ENCODE assay signal across 8 cellular contexts in genomic region chr1:174158767-174159252, GRCh38. TPM values are rescaled to one million over a fixed set of nuclear protein-coding genes. Genes with fewer than 3 reads are reported as not detected.
DNase-seq lines count a peak whose midpoint lies in the region; ATAC-seq and TF ChIP-seq lines count a peak whose summit lies in the region.

No MANE protein-coding gene starts in this region.

- no peaks in the 10 kb centered on the region for H3K27me3 Mint-ChIP-seq in Caco-2 (ENCODE audit: insufficient read depth, unreplicated experiment)

- H3K4me1 ChIP-seq in Caco-2 (peaks cover 8% of the 10 kb centered on the region; the same call in 1 of the 2 replicates), skeletal muscle satellite cell (ENCODE audit: control insufficient read depth, insufficient read depth, low read length) (peaks cover 6% of the 10 kb centered on the region)

- no TSS peak for BruUV-seq in Caco-2 (replicated peaks; lab: Mats Ljungman, UMichigan)

- CTCF ChIA-PET in Caco-2 (lab: Charles Lee) = interaction anchor here (0.5 to 1.0 kb wide), 3 partner anchors 59 to 184 kb away, joined by 3 to 10 read pairs (median 4); no protein-coding TSS in a partner anchor

- intact Hi-C loops in Caco-2 (cut with micrococcal nuclease; ENCODE audit: unreplicated experiment) = loop anchor here (1.0 to 5.0 kb wide), 5 partner anchors 44 to 292 kb away; partner anchors contain the start of genes GAS5 and ZBTB37

- POLR2A ChIA-PET in Caco-2 (lab: Charles Lee) = interaction anchor here (0.6 kb wide), 2 partner anchors 16 to 685 kb away, joined by 3 to 5 read pairs; no protein-coding TSS in a partner anchor

- H3K36me3 Mint-ChIP-seq in Caco-2 (ENCODE audit: insufficient read depth, unreplicated experiment) = no peaks in the 10 kb centered on the region

- DNase-seq in Caco-2 = no peak
- DNase-seq in glomerular endothelial cell (ENCODE audit: extremely low read depth, low read depth, low spot score) = peak; percentile 5
- no peak for DNase-seq in glomerular visceral epithelial cell (ENCODE audit: extremely low spot score)
- DNase-seq in NCI-H446 treated with DMSO at 0.1 percent for 48 hours (lab: John Stamatoyannopoulos, UW) = no peak

- H3K27ac Mint-ChIP-seq in Caco-2 (ENCODE audit: unreplicated experiment) = peak overlapping the region; percentile 50

- H3K36me3 ChIP-seq in Caco-2 (ENCODE audit: control insufficient read depth, insufficient read depth, low read length) = no peaks in the 10 kb centered on the region
- H3K36me3 ChIP-seq in skeletal muscle satellite cell (ENCODE audit: insufficient read depth, low read length) = no peaks in the 10 kb centered on the region

- no peaks in the 10 kb centered on the region for H3K9me3 Mint-ChIP-seq in Caco-2 (ENCODE audit: unreplicated experiment)

- peak overlapping the region; percentile 87 for H3K4me3 Mint-ChIP-seq in Caco-2 (ENCODE audit: unreplicated experiment)

- peak overlapping the region; percentile 98 for H3K4me3 ChIP-seq in Caco-2 (ENCODE audit: low read depth, low read length)
- peak overlapping the region; percentile 100 for H3K4me3 ChIP-seq in skeletal muscle satellite cell (ENCODE audit: low read length)

- peak overlapping the region; percentile 81 for H3K9ac ChIP-seq in skeletal muscle satellite cell (ENCODE audit: low read depth, low read length)

- peak overlapping the region; percentile 90 for H3K27ac ChIP-seq in VCaP

- peak; percentile 13 for ATAC-seq in HG02870 (IDR thresholded peaks at IDR 0.05; ENCODE audit: unreplicated experiment)
- ATAC-seq in HG03432 (IDR thresholded peaks at IDR 0.05; ENCODE audit: unreplicated experiment) = no peak

- H3K27me3 ChIP-seq in Caco-2 (replicated peaks; ENCODE audit: control insufficient read depth, insufficient read depth, low read length) = no peaks in the 10 kb centered on the region
- H3K27me3 ChIP-seq in skeletal muscle satellite cell (ENCODE audit: control insufficient read depth, insufficient read depth, low read length) = no peaks in the 10 kb centered on the region

- peak overlapping the region; percentile 90 for H3K4me2 ChIP-seq in skeletal muscle satellite cell (ENCODE audit: low read length)

- peaks cover 14% of the 10 kb centered on the region for H3K4me1 Mint-ChIP-seq in Caco-2 (ENCODE audit: low read depth, unreplicated experiment)

- H3K9me3 ChIP-seq in Caco-2 (no peaks in the 10 kb centered on the region), skeletal muscle satellite cell (replicated peaks; ENCODE audit: low read length) (no peaks in the 10 kb centered on the region)

- TF ChIP-seq CTCF in Caco-2 (IDR thresholded peaks at IDR 0.05; ENCODE audit: insufficient read depth in 1 of 2, low read depth in 1 of 2, low read length in 1 of 2, severe bottlenecking in 1 of 2, unreplicated experiment in 1 of 2) = no peak
- TF ChIP-seq CTCF in VCaP (conservative IDR thresholded peaks at IDR 0.05) = no peak

RNA-seq across cellular contexts. Expression of gene RABGAP1L, which starts 0.5 kb away (rescaled TPM):
- total RNA-seq in Caco-2 (2022) = 20.3 and 20.4 TPM in 2 replicates
- total RNA-seq in glomerular endothelial cell = 26.6 and 29.5 TPM in 2 replicates
- total RNA-seq in skeletal muscle satellite cell (2012; rRNA removed) = 28.4 and 34.2 TPM in 2 replicates
